ENCODE assay signal across 9 cellular contexts in genomic region chr3:8482960-8483665, GRCh38. TPM values are rescaled to one million over a fixed set of nuclear protein-coding genes. Genes with fewer than 3 reads are reported as not detected.
A peak's percentile ranks its signal among the peaks of the same experiment; 100 is the strongest.
DNase-seq lines count a peak whose midpoint lies in the region; ATAC-seq and TF ChIP-seq lines count a peak whose summit lies in the region.
"Had no signal": no experiment of that assay in that cellular context is flagged by ENCODE, and none has a peak within 500 bp of the region (broad histone marks: within the 10 kb centered on the region; RNA-seq: fewer than 3 reads in every experiment).

No MANE protein-coding gene starts in this region.

- H3K36me3 ChIP-seq in sigmoid colon = no peaks in the 10 kb centered on the region

- H3K9me3 ChIP-seq in sigmoid colon = no peaks in the 10 kb centered on the region

- TF ChIP-seq CTCF in astrocyte of the cerebellum (IDR thresholded peaks at IDR 0.05; ENCODE audit: low read depth, low read length, missing control alignments) (no peak), sigmoid colon (IDR thresholded peaks at IDR 0.05) (no peak)

- 51 to 60% methylated on average over 4 of the region's 4 CpGs for WGBS in sigmoid colon, 2 donors

- peak; percentile 62 for DNase-seq in GOT3 (lab: John Stamatoyannopoulos, UW)
- peak; percentile 93 for DNase-seq in astrocyte of the cerebellum (ENCODE audit: low read depth)
- peak; percentile 86 for DNase-seq in hepatic stellate cell (ENCODE audit: low spot score)
- peak; percentile 75 for DNase-seq in sigmoid colon
- no peak for DNase-seq in stimulated activated CD4-positive, alpha-beta T cell treated with anti-CD3 and anti-CD28 coated beads, Interleukin-12 subunit alpha, Interleukin-12 subunit beta, amount 100 ng/mL, for 4 hours
- no peak for DNase-seq in NCI-H1105 (lab: John Stamatoyannopoulos, UW)

- H3K4me1 ChIP-seq in sigmoid colon = peaks cover 0 to 21% (median 17%) of the 10 kb centered on the region in 4 donors

- intact Hi-C loops in sigmoid colon (cut with DNase I) = no loop called here

- ATAC-seq in GM18520 (IDR thresholded peaks at IDR 0.05; ENCODE audit: unreplicated experiment) (no peak), HG03196 (IDR thresholded peaks at IDR 0.05; ENCODE audit: unreplicated experiment) (no peak)

- in situ Hi-C loops in astrocyte of the cerebellum (cut with HindIII; ENCODE audit: low sequenced_read_pairs) = no loop called here

- H3K4me3 ChIP-seq in astrocyte of the cerebellum (ENCODE audit: low read depth, low read length) (no peak overlapping the region), sigmoid colon (no peak overlapping the region)

- H3K27ac ChIP-seq in sigmoid colon = peak overlapping the region; percentile 12 to 69 (median 54)
- H3K27ac ChIP-seq: KMS-11 had no signal

- TF ChIP-seq EP300 in sigmoid colon (IDR thresholded peaks at IDR 0.05) = no peak

- no peak for TF ChIP-seq POLR2A in sigmoid colon (IDR thresholded peaks at IDR 0.05)

- H3K27me3 ChIP-seq in sigmoid colon = no peaks in the 10 kb centered on the region

RNA-seq across cellular contexts. Expression of gene LMCD1, which starts 18.5 kb away (rescaled TPM):
- total RNA-seq in sigmoid colon = 10 to 100 TPM in 3 of 4 donors, 1 to 10 TPM in 1; 9.7 to 49.3 (median 19.5) TPM
- 10 to 100 TPM in 2 of 3 donors, 1 to 10 TPM in 1; 6.5 to 16.2 (median 11.4) TPM for polyA plus RNA-seq in sigmoid colon

Comparison
In these comparisons a context has a peak if more than half of its experiments do, and no peak if none do; other contexts are left out.
1. DNase-seq: peak in GOT3 (single experiment), astrocyte of the cerebellum (single experiment), hepatic stellate cell (single experiment) and sigmoid colon (single experiment); none in stimulated activated CD4-positive, alpha-beta T cell treated with anti-CD3 and anti-CD28 coated beads, Interleukin-12 subunit alpha, Interleukin-12 subunit beta, amount 100 ng/mL, for 4 hours (single experiment) and NCI-H1105 (single experiment).